ENCODE assay signal across 12 cellular contexts in genomic region chr1:71068325-71069240, GRCh38. TPM values are rescaled to one million over a fixed set of nuclear protein-coding genes. Genes with fewer than 3 reads are reported as not detected.
A peak's percentile ranks its signal among the peaks of the same experiment; 100 is the strongest.
DNase-seq lines count a peak whose midpoint lies in the region; ATAC-seq and FAIRE-seq lines count a peak whose summit lies in the region.
"Had no signal": no experiment of that assay in that cellular context is flagged by ENCODE, and none has a peak within 500 bp of the region (broad histone marks: within the 10 kb centered on the region; RNA-seq: fewer than 3 reads in every experiment).

No MANE protein-coding gene starts in this region.

- H3K4me3 Mint-ChIP-seq in activated T-helper 1 cell treated with anti-CD3 and anti-CD28 coated beads, Interleukin-12 subunit alpha, Interleukin-12 subunit beta, Interleukin-2, Interleukin-4 antibody, amounts not matched to agents 30 ng/mL and 10 ng/mL and 1 ng/mL, durations not matched to agents 14 hours and 24 hours and 36 hours = no peak overlapping the region

- no peaks in the 10 kb centered on the region for H3K27me3 Mint-ChIP-seq in activated T-helper 1 cell treated with anti-CD3 and anti-CD28 coated beads, Interleukin-12 subunit alpha, Interleukin-12 subunit beta, Interleukin-2, Interleukin-4 antibody, amounts not matched to agents 30 ng/mL and 10 ng/mL and 1 ng/mL, durations not matched to agents 14 hours and 24 hours and 36 hours (ENCODE audit: insufficient read depth)

- DNase-seq in activated T-helper 1 cell treated with anti-CD3 and anti-CD28 coated beads, Interleukin-12 subunit alpha, Interleukin-12 subunit beta, Interleukin-2, Interleukin-4 antibody, amounts not matched to agents 30 ng/mL and 10 ng/mL and 1 ng/mL, durations not matched to agents 14 hours and 24 hours and 36 hours (ENCODE audit: low spot score) = no peak
- DNase-seq in urothelium cell line (ENCODE audit: low spot score) = no peak
- no peak for DNase-seq in stimulated activated CD4-positive, alpha-beta T cell treated with anti-CD3 and anti-CD28 coated beads, Interleukin-4, amount 100 ng/mL, for 1 hour
- DNase-seq in RPMI8226 = no peak
- DNase-seq in DMS79 treated with DMSO at 0.1 percent for 48 hours (lab: John Stamatoyannopoulos, UW) = no peak
- DNase-seq: GM23248, NCI-H1048, PC-3 had no signal

- H3K9me3 Mint-ChIP-seq in activated T-helper 1 cell treated with anti-CD3 and anti-CD28 coated beads, Interleukin-12 subunit alpha, Interleukin-12 subunit beta, Interleukin-2, Interleukin-4 antibody, amounts not matched to agents 30 ng/mL and 10 ng/mL and 1 ng/mL, durations not matched to agents 14 hours and 24 hours and 36 hours = no peaks in the 10 kb centered on the region

- ATAC-seq in GM18511 (IDR thresholded peaks at IDR 0.05; ENCODE audit: unreplicated experiment) = peak; percentile 85
- peak; percentile 93 for ATAC-seq in GM21381 (IDR thresholded peaks at IDR 0.05; ENCODE audit: unreplicated experiment)
- ATAC-seq in HG03103 (IDR thresholded peaks at IDR 0.05; ENCODE audit: low read depth, unreplicated experiment) = peak; percentile 95
- ATAC-seq: PC-3 had no signal

- H3K27ac Mint-ChIP-seq in activated T-helper 1 cell treated with anti-CD3 and anti-CD28 coated beads, Interleukin-12 subunit alpha, Interleukin-12 subunit beta, Interleukin-2, Interleukin-4 antibody, amounts not matched to agents 30 ng/mL and 10 ng/mL and 1 ng/mL, durations not matched to agents 14 hours and 24 hours and 36 hours = peak overlapping the region; percentile 61

- H3K36me3 Mint-ChIP-seq in activated T-helper 1 cell treated with anti-CD3 and anti-CD28 coated beads, Interleukin-12 subunit alpha, Interleukin-12 subunit beta, Interleukin-2, Interleukin-4 antibody, amounts not matched to agents 30 ng/mL and 10 ng/mL and 1 ng/mL, durations not matched to agents 14 hours and 24 hours and 36 hours (ENCODE audit: low read depth) = peaks cover 56% of the 10 kb centered on the region

- intact Hi-C loops in activated T-helper 1 cell treated with anti-CD3 and anti-CD28 coated beads, Interleukin-12 subunit alpha, Interleukin-12 subunit beta, Interleukin-2, Interleukin-4 antibody, amounts not matched to agents 30 ng/mL and 10 ng/mL and 1 ng/mL, durations not matched to agents 14 hours and 24 hours and 36 hours (cut with micrococcal nuclease) = loop anchor here (1.0 to 5.0 kb wide), 2 partner anchors 12 to 716 kb away; partner anchors contain the start of gene ANKRD13C

- H3K4me1 Mint-ChIP-seq in activated T-helper 1 cell treated with anti-CD3 and anti-CD28 coated beads, Interleukin-12 subunit alpha, Interleukin-12 subunit beta, Interleukin-2, Interleukin-4 antibody, amounts not matched to agents 30 ng/mL and 10 ng/mL and 1 ng/mL, durations not matched to agents 14 hours and 24 hours and 36 hours (ENCODE audit: low read depth) = peaks cover 41% of the 10 kb centered on the region

- no peak for FAIRE-seq in urothelium cell line (lab: Jason Lieb, UNC)
- FAIRE-seq: bronchial epithelial cell had no signal

RNA-seq across cellular contexts. Expression of gene ZRANB2, which starts 12.3 kb away (rescaled TPM):
- 149 and 152 TPM in 2 replicates for total RNA-seq in activated T-helper 1 cell treated with anti-CD3 and anti-CD28 coated beads, Interleukin-12 subunit alpha, Interleukin-12 subunit beta, Interleukin-2, Interleukin-4 antibody, amounts not matched to agents 30 ng/mL and 10 ng/mL and 1 ng/mL, durations not matched to agents 14 hours and 24 hours and 36 hours

RNA-seq across cellular contexts. Expression of gene PTGER3, which starts 21.0 kb away (rescaled TPM):
- total RNA-seq in activated T-helper 1 cell treated with anti-CD3 and anti-CD28 coated beads, Interleukin-12 subunit alpha, Interleukin-12 subunit beta, Interleukin-2, Interleukin-4 antibody, amounts not matched to agents 30 ng/mL and 10 ng/mL and 1 ng/mL, durations not matched to agents 14 hours and 24 hours and 36 hours = 1.3 and 1.4 TPM in 2 replicates
